In the genomic region with DNA sequence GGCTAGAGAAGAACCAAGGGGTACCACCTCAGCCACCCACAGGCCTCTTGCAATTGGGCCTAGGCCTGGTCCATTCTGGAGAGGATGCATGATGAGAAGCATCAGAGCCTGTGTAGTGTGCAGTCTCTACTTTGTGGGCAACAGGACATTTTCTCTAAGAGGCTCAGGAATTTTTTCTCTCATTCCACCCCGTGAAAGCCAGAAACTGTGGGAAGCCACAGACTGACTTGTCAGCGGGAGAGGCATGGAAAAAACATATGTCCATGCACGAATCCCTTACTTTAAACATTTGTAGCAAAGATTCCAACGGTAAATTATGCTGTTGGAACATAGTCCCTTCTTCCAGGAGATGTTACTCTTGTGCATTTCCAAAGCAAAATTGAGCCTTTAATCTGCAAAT, we compare ENCODE assay signal across 14 cellular contexts.
A peak's percentile ranks its signal among the peaks of the same experiment; 100 is the strongest.
DNase-seq lines count a peak whose midpoint lies in the region; ATAC-seq and TF ChIP-seq lines count a peak whose summit lies in the region.
"Had no signal": no experiment of that assay in that cellular context is flagged by ENCODE, and none has a peak within 500 bp of the region (broad histone marks: within the 10 kb centered on the region; RNA-seq: fewer than 3 reads in every experiment).

No MANE protein-coding gene starts in this region.

- H3K4me1 ChIP-seq in CD8-positive, alpha-beta memory T cell (ENCODE audit: insufficient read depth, low read length): peaks cover 27% of the 10 kb centered on the region
- H3K4me1 ChIP-seq: parathyroid adenoma had no signal

- H3K4me3 Mint-ChIP-seq in CD8-positive, alpha-beta memory T cell: peak overlapping the region in 2 of 7 donors; percentile 15 to 57
- H3K4me3 Mint-ChIP-seq in endothelial cell (ENCODE audit: unreplicated experiment): no peak overlapping the region
- no peak overlapping the region for H3K4me3 Mint-ChIP-seq in neural crest cell
- H3K4me3 Mint-ChIP-seq: B cell had no signal

- no peaks in the 10 kb centered on the region for H3K36me3 ChIP-seq in CD8-positive, alpha-beta memory T cell (ENCODE audit: insufficient read depth, low read length)

- CTCF ChIA-PET in CD8-positive, alpha-beta memory T cell (lab: Charles Lee): no interaction called here

- H3K27ac Mint-ChIP-seq in CD8-positive, alpha-beta memory T cell: peak overlapping the region in 5 of 8 donors; percentile 18 to 80 (median 55)
- H3K27ac Mint-ChIP-seq in endothelial cell (ENCODE audit: unreplicated experiment): peak overlapping the region; percentile 94
- peak overlapping the region; percentile 27 for H3K27ac Mint-ChIP-seq in neural crest cell (ENCODE audit: unreplicated experiment)
- H3K27ac Mint-ChIP-seq: B cell had no signal

- no peaks in the 10 kb centered on the region for H3K27me3 Mint-ChIP-seq in CD8-positive, alpha-beta memory T cell
- H3K27me3 Mint-ChIP-seq in endothelial cell (ENCODE audit: unreplicated experiment): peaks cover 7% of the 10 kb centered on the region
- no peaks in the 10 kb centered on the region for H3K27me3 Mint-ChIP-seq in neural crest cell (ENCODE audit: low read depth)
- H3K27me3 Mint-ChIP-seq: activated CD4-positive, alpha-beta T cell treated with anti-CD3 and anti-CD28 coated beads, Interleukin-2, amount 10 ng/mL, durations not matched to agents 24 days and 14 days; B cell had no signal

- H3K4me1 Mint-ChIP-seq in CD8-positive, alpha-beta memory T cell: peaks cover 43 to 74% (median 70%) of the 10 kb centered on the region in 3 donors
- H3K4me1 Mint-ChIP-seq in endothelial cell (ENCODE audit: unreplicated experiment) (peaks cover 46% of the 10 kb centered on the region), neural crest cell (peaks cover 26% of the 10 kb centered on the region)

- H3K4me3 ChIP-seq in AG10803 (ENCODE audit: low read length): no peak overlapping the region
- H3K4me3 ChIP-seq in CD8-positive, alpha-beta memory T cell (ENCODE audit: low read length): no peak overlapping the region
- H3K4me3 ChIP-seq: GM12878 had no signal

- no peak overlapping the region for H3K27ac ChIP-seq in CD8-positive, alpha-beta memory T cell (ENCODE audit: low read depth, low read length)

- DNase-seq in AG10803 (ENCODE audit: low read depth) (peak; percentile 64), endothelial cell (ENCODE audit: low spot score) (no peak), neural crest cell (ENCODE audit: low read depth, low spot score) (no peak)
- no peak for DNase-seq in CD8-positive, alpha-beta memory T cell
- no peak for DNase-seq in effector CD4-positive, alpha-beta T cell
- DNase-seq: MM.1S; stimulated activated CD8-positive, alpha-beta memory T cell treated with anti-CD3 and anti-CD28 coated beads, Interleukin-4, amount 100 ng/mL, for 48 hours had no signal

- H3K36me3 Mint-ChIP-seq in CD8-positive, alpha-beta memory T cell: peaks cover 0 to 56% (median 5%) of the 10 kb centered on the region in 3 donors
- H3K36me3 Mint-ChIP-seq in endothelial cell (ENCODE audit: low read depth, unreplicated experiment) (peaks cover 5% of the 10 kb centered on the region), neural crest cell (ENCODE audit: low read depth) (peaks cover 4% of the 10 kb centered on the region)

- no peaks in the 10 kb centered on the region for H3K27me3 ChIP-seq in CD8-positive, alpha-beta memory T cell (ENCODE audit: insufficient read depth, low read length, poor library complexity, severe bottlenecking)

- TF ChIP-seq CTCF in AG10803 (conservative IDR thresholded peaks at IDR 0.05; ENCODE audit: low read length) (no peak), endothelial cell (IDR thresholded peaks at IDR 0.05; ENCODE audit: unreplicated experiment) (no peak), neural crest cell (conservative IDR thresholded peaks at IDR 0.05) (no peak)

- POLR2A ChIA-PET in CD8-positive, alpha-beta memory T cell (lab: Charles Lee): no interaction called here

- ATAC-seq in HG03135 (IDR thresholded peaks at IDR 0.05; ENCODE audit: unreplicated experiment): no peak
- no peak for ATAC-seq in GM21576 (IDR thresholded peaks at IDR 0.05; ENCODE audit: unreplicated experiment)
- no peak for ATAC-seq in HG02970 (IDR thresholded peaks at IDR 0.05; ENCODE audit: low FRiP score, unreplicated experiment)

- no peaks in the 10 kb centered on the region for H3K9me3 ChIP-seq in CD8-positive, alpha-beta memory T cell (ENCODE audit: low read length)

- H3K9me3 Mint-ChIP-seq in CD8-positive, alpha-beta memory T cell: no peaks in the 10 kb centered on the region
- H3K9me3 Mint-ChIP-seq in endothelial cell (ENCODE audit: unreplicated experiment) (no peaks in the 10 kb centered on the region), neural crest cell (no peaks in the 10 kb centered on the region)
- H3K9me3 Mint-ChIP-seq: activated CD4-positive, alpha-beta T cell treated with anti-CD3 and anti-CD28 coated beads, Interleukin-2, amount 10 ng/mL, durations not matched to agents 24 days and 14 days had no signal

Comparison
In these comparisons a context has a peak if more than half of its experiments do, and no peak if none do; other contexts are left out.
1. H3K27ac Mint-ChIP-seq: peak in every context shown above with its lines; median percentile 94 in endothelial cell; 55 in CD8-positive, alpha-beta memory T cell; 27 in neural crest cell.